ENCODE assay signal across 1 cellular context in genomic region chr7:77181739-77182138, GRCh38.
TF ChIP-seq lines count a peak whose summit lies in the region.

No MANE protein-coding gene starts in this region.

TF ChIP-seq in HepG2, 621 proteins besides CTCF, POLR2A, EP300 and RAD21 (continued from another document):
- TF ChIP-seq PAXIP1 (CRISPR knock-in tag; conservative IDR thresholded peaks at IDR 0.05) (0 out of 2 replicates have a peak, but pooled peaks have one; percentile 35), SSRP1 (CRISPR knock-in tag; IDR thresholded peaks at IDR 0.05) (no peak), AGO1 (IDR thresholded peaks at IDR 0.05; ENCODE audit: low read depth, low read length, poor library complexity, severe bottlenecking) (no peak), ZNF121 (CRISPR knock-in tag; IDR thresholded peaks at IDR 0.05) (no peak), SMAD1 (CRISPR knock-in tag; IDR thresholded peaks at IDR 0.05; ENCODE audit: borderline replicate concordance, low read depth) (no peak), CREB3 (CRISPR knock-in tag; IDR thresholded peaks at IDR 0.05) (no peak), SIX1 (CRISPR knock-in tag; IDR thresholded peaks at IDR 0.05; ENCODE audit: borderline replicate concordance) (no peak), KDM5B (CRISPR knock-in tag; IDR thresholded peaks at IDR 0.05; ENCODE audit: borderline replicate concordance) (no peak), ATF6 (CRISPR knock-in tag; conservative IDR thresholded peaks at IDR 0.05) (no peak), SNAPC2 (CRISPR knock-in tag; IDR thresholded peaks at IDR 0.05) (no peak), MBNL3 (CRISPR knock-in tag; conservative IDR thresholded peaks at IDR 0.05) (no peak), CEBPG (CRISPR knock-in tag; IDR thresholded peaks at IDR 0.05) (peak; percentile 72), GATAD2A (CRISPR knock-in tag; IDR thresholded peaks at IDR 0.05) (peak; percentile 23; the same call in 1 of the 2 replicates), PPARG (CRISPR knock-in tag; conservative IDR thresholded peaks at IDR 0.05) (0 out of 2 replicates have a peak, but pooled peaks have one; percentile 27), HIVEP1 (CRISPR knock-in tag; IDR thresholded peaks at IDR 0.05) (no peak), STAG1 (CRISPR knock-in tag; IDR thresholded peaks at IDR 0.05) (no peak), EEA1 (CRISPR knock-in tag; IDR thresholded peaks at IDR 0.05; ENCODE audit: borderline replicate concordance) (no peak), ZNF879 (CRISPR knock-in tag; IDR thresholded peaks at IDR 0.05) (no peak), ZBTB20 (CRISPR knock-in tag; IDR thresholded peaks at IDR 0.05; ENCODE audit: borderline replicate concordance, low read depth) (no peak), CREM (IDR thresholded peaks at IDR 0.05) (peak; percentile 28; the same call in 1 of the 2 replicates), CREM (CRISPR knock-in tag; IDR thresholded peaks at IDR 0.05) (no peak), PRMT3 (CRISPR knock-in tag; IDR thresholded peaks at IDR 0.05; ENCODE audit: borderline replicate concordance, low read depth) (no peak), EED (CRISPR knock-in tag; IDR thresholded peaks at IDR 0.05) (no peak), AHDC1 (CRISPR knock-in tag; IDR thresholded peaks at IDR 0.05; ENCODE audit: borderline replicate concordance) (no peak; the same call in 1 of the 2 replicates), MXD4 (CRISPR knock-in tag; IDR thresholded peaks at IDR 0.05) (no peak), ZNF761 (CRISPR knock-in tag; conservative IDR thresholded peaks at IDR 0.05) (no peak), ZBTB40 (IDR thresholded peaks at IDR 0.05) (no peak), ZBTB40 (CRISPR knock-in tag; IDR thresholded peaks at IDR 0.05) (no peak), USF2 (IDR thresholded peaks at IDR 0.05; ENCODE audit: low read depth, low read length) (no peak), USF2 (CRISPR knock-in tag; IDR thresholded peaks at IDR 0.05; ENCODE audit: borderline replicate concordance) (no peak)
